ENCODE assay signal across 40 cellular contexts in genomic region chr2:149984311-149984710, GRCh38.
"Had no signal": no experiment of that assay in that cellular context is flagged by ENCODE, and none has a peak within 500 bp of the region (broad histone marks: within the 10 kb centered on the region; RNA-seq: fewer than 3 reads in every experiment).

No MANE protein-coding gene starts in this region.

- H3K36me3 ChIP-seq: adrenal gland, ascending aorta, brain microvascular endothelial cell, breast epithelium, cardiac muscle cell had no signal

- ATAC-seq: activated naive CD4-positive, alpha-beta T cell treated with anti-CD3 and anti-CD28 coated beads, Interleukin-2, amount 50 U/mL, for 72 hours; activated naive CD8-positive, alpha-beta T cell treated with anti-CD3 and anti-CD28 coated beads, Interleukin-2, amount 50 U/mL, for 24 hours; activated T-cell treated with anti-CD3 and anti-CD28 coated beads, Interleukin-2, amount 50 U/mL, for 4 hours; activated T-cell treated with anti-CD3 and anti-CD28 coated beads, Interleukin-2, amount 50 U/mL, for 72 hours; activated T-helper 17 cell treated with anti-CD3 and anti-CD28 coated beads, Interleukin-2, amount 50 U/mL, for 72 hours; body of pancreas had no signal

- H3K4me3 ChIP-seq: adrenal gland, ascending aorta, body of pancreas, breast epithelium, cardiac muscle cell had no signal

- FAIRE-seq: astrocyte had no signal

- H3K27ac ChIP-seq: adrenal gland, ascending aorta, body of pancreas, brain microvascular endothelial cell, breast epithelium, cardiac muscle cell had no signal

- H3K27ac Mint-ChIP-seq: activated naive CD4-positive, alpha-beta T cell treated with anti-CD3 and anti-CD28 coated beads for 36 hours; activated naive CD4-positive, alpha-beta T cell treated with anti-CD3 and anti-CD28 coated beads, Interleukin-2, amount 10 ng/mL, durations not matched to agents 7 days and 5 days; activated naive CD4-positive, alpha-beta T cell treated with anti-CD3 and anti-CD28 coated beads, Interleukin-2, amount 50 U/mL, for 24 hours; activated naive CD4-positive, alpha-beta T cell treated with anti-CD3 and anti-CD28 coated beads, Interleukin-2, amount 50 U/mL, for 72 hours; activated naive CD8-positive, alpha-beta T cell; activated naive CD8-positive, alpha-beta T cell treated with anti-CD3 and anti-CD28 coated beads for 36 hours; activated naive CD8-positive, alpha-beta T cell treated with anti-CD3 and anti-CD28 coated beads, Interleukin-2, amount 10 ng/mL, durations not matched to agents 7 days and 5 days; activated naive CD8-positive, alpha-beta T cell treated with anti-CD3 and anti-CD28 coated beads, Interleukin-2, amount 50 U/mL, for 24 hours; activated T-cell treated with anti-CD3 and anti-CD28 coated beads, Interleukin-2, amount 50 U/mL, for 24 hours; activated T-cell treated with anti-CD3 and anti-CD28 coated beads, Interleukin-2, amount 50 U/mL, for 72 hours; activated T-helper 1 cell treated with anti-CD3 and anti-CD28 coated beads, Interleukin-12 subunit alpha, Interleukin-12 subunit beta, Interleukin-2, Interleukin-4 antibody, amounts not matched to agents 30 ng/mL and 10 ng/mL and 1 ng/mL, durations not matched to agents 14 hours and 24 hours and 36 hours; activated T-helper 17 cell treated with anti-CD3 and anti-CD28 coated beads, Interleukin-2, amount 50 U/mL, for 72 hours; activated T-helper 2 cell treated with anti-CD3 and anti-CD28 coated beads, Interferon-gamma antibody, Interleukin-2, Interleukin-4, amounts not matched to agents 10 μg/mL and 5 μg/mL and 100 μg/mL, durations not matched to agents 14 hours and 24 hours and 36 hours; brain had no signal

- DNase-seq: activated effector memory CD4-positive, alpha-beta T cell treated with anti-CD3 and anti-CD28 coated beads, Interleukin-2, amount 50 U/mL, for 16 hours; activated effector memory CD4-positive, alpha-beta T cell treated with Interleukin-2 at 50 U/mL for 16 hours; activated gamma-delta T cell; activated gamma-delta T cell treated with Interleukin-2 at 50 U/mL for 16 hours; activated naive CD4-positive, alpha-beta T cell; activated naive CD4-positive, alpha-beta T cell treated with anti-CD3 and anti-CD28 coated beads for 36 hours; activated naive CD4-positive, alpha-beta T cell treated with anti-CD3 and anti-CD28 coated beads, Interleukin-2, amount 10 ng/mL, durations not matched to agents 7 days and 5 days; activated naive CD4-positive, alpha-beta T cell treated with anti-CD3 and anti-CD28 coated beads, Interleukin-2, amount 50 U/mL, for 16 hours; activated naive CD4-positive, alpha-beta T cell treated with Interleukin-2 at 50 U/mL for 16 hours; activated naive CD8-positive, alpha-beta T cell treated with anti-CD3 and anti-CD28 coated beads for 36 hours; activated naive CD8-positive, alpha-beta T cell treated with anti-CD3 and anti-CD28 coated beads, Interleukin-2, amount 10 ng/mL, durations not matched to agents 7 days and 5 days; activated naive CD8-positive, alpha-beta T cell treated with anti-CD3 and anti-CD28 coated beads, Interleukin-2, amount 50 U/mL, for 24 hours; activated T-cell treated with anti-CD3 and anti-CD28 coated beads for 4 hours; activated T-cell treated with anti-CD3 and anti-CD28 coated beads, Interleukin-2, amount 50 U/mL, for 1 hour; activated T-cell treated with anti-CD3 and anti-CD28 coated beads, Interleukin-2, amount 50 U/mL, for 24 hours; activated T-cell treated with anti-CD3 and anti-CD28 coated beads, Interleukin-2, amount 50 U/mL, for 4 hours; activated T-cell treated with anti-CD3 and anti-CD28 coated beads, Interleukin-2, amount 50 U/mL, for 48 hours; activated T-cell treated with anti-CD3 and anti-CD28 coated beads, Interleukin-2, amount 50 U/mL, for 72 hours; adrenal gland; amniotic stem cell; amygdala; anterior cingulate cortex; aorta; body of pancreas; brain microvascular endothelial cell; caudate nucleus; central memory CD4-positive, alpha-beta T cell; cerebellar nuclear complex had no signal

- H3K27me3 ChIP-seq: adrenal gland, ascending aorta, body of pancreas, brain microvascular endothelial cell, breast epithelium, cardiac muscle cell had no signal

- H3K9me3 Mint-ChIP-seq: activated naive CD4-positive, alpha-beta T cell treated with anti-CD3 and anti-CD28 coated beads for 36 hours; activated naive CD4-positive, alpha-beta T cell treated with anti-CD3 and anti-CD28 coated beads, Interleukin-2, amount 50 U/mL, for 24 hours; activated T-cell treated with anti-CD3 and anti-CD28 coated beads, Interleukin-2, amount 50 U/mL, for 4 hours; activated T-helper 1 cell treated with anti-CD3 and anti-CD28 coated beads, Interleukin-12 subunit alpha, Interleukin-12 subunit beta, Interleukin-2, Interleukin-4 antibody, amounts not matched to agents 30 ng/mL and 10 ng/mL and 1 ng/mL, durations not matched to agents 14 hours and 24 hours and 36 hours; activated T-helper 2 cell treated with anti-CD3 and anti-CD28 coated beads, Interferon-gamma antibody, Interleukin-2, Interleukin-4, amounts not matched to agents 10 μg/mL and 5 μg/mL and 100 μg/mL, durations not matched to agents 14 hours and 24 hours and 36 hours had no signal

- H3K4me1 Mint-ChIP-seq: activated naive CD4-positive, alpha-beta T cell treated with anti-CD3 and anti-CD28 coated beads, Interleukin-2, amount 10 ng/mL, durations not matched to agents 7 days and 5 days; activated naive CD4-positive, alpha-beta T cell treated with anti-CD3 and anti-CD28 coated beads, Interleukin-2, amount 50 U/mL, for 24 hours; activated naive CD8-positive, alpha-beta T cell treated with anti-CD3 and anti-CD28 coated beads for 36 hours; activated naive CD8-positive, alpha-beta T cell treated with anti-CD3 and anti-CD28 coated beads, Interleukin-2, amount 10 ng/mL, durations not matched to agents 7 days and 5 days; activated naive CD8-positive, alpha-beta T cell treated with anti-CD3 and anti-CD28 coated beads, Interleukin-2, amount 50 U/mL, for 24 hours; activated T-helper 17 cell treated with anti-CD3 and anti-CD28 coated beads, Interleukin-2, amount 50 U/mL, for 72 hours; central memory CD8-positive, alpha-beta T cell had no signal

- H3K4me3 Mint-ChIP-seq: activated naive CD4-positive, alpha-beta T cell treated with anti-CD3 and anti-CD28 coated beads for 36 hours; activated naive CD4-positive, alpha-beta T cell treated with anti-CD3 and anti-CD28 coated beads, Interleukin-2, amount 10 ng/mL, durations not matched to agents 7 days and 5 days; activated naive CD4-positive, alpha-beta T cell treated with anti-CD3 and anti-CD28 coated beads, Interleukin-2, amount 50 U/mL, for 24 hours; activated naive CD8-positive, alpha-beta T cell; activated naive CD8-positive, alpha-beta T cell treated with anti-CD3 and anti-CD28 coated beads for 36 hours; activated naive CD8-positive, alpha-beta T cell treated with anti-CD3 and anti-CD28 coated beads, Interleukin-2, amount 10 ng/mL, durations not matched to agents 7 days and 5 days; activated naive CD8-positive, alpha-beta T cell treated with anti-CD3 and anti-CD28 coated beads, Interleukin-2, amount 50 U/mL, for 24 hours; activated T-cell treated with anti-CD3 and anti-CD28 coated beads, Interleukin-2, amount 50 U/mL, for 24 hours; activated T-cell treated with anti-CD3 and anti-CD28 coated beads, Interleukin-2, amount 50 U/mL, for 4 hours; activated T-cell treated with anti-CD3 and anti-CD28 coated beads, Interleukin-2, amount 50 U/mL, for 72 hours; activated T-helper 1 cell treated with anti-CD3 and anti-CD28 coated beads, Interleukin-12 subunit alpha, Interleukin-12 subunit beta, Interleukin-2, Interleukin-4 antibody, amounts not matched to agents 30 ng/mL and 10 ng/mL and 1 ng/mL, durations not matched to agents 14 hours and 24 hours and 36 hours; activated T-helper 17 cell treated with anti-CD3 and anti-CD28 coated beads, Interleukin-2, amount 50 U/mL, for 72 hours; brain; central memory CD8-positive, alpha-beta T cell had no signal

- H3K4me1 ChIP-seq: adrenal gland, ascending aorta had no signal

- H3K36me3 Mint-ChIP-seq: activated naive CD4-positive, alpha-beta T cell treated with anti-CD3 and anti-CD28 coated beads, Interleukin-2, amount 10 ng/mL, durations not matched to agents 7 days and 5 days; activated naive CD4-positive, alpha-beta T cell treated with anti-CD3 and anti-CD28 coated beads, Interleukin-2, amount 50 U/mL, for 24 hours; activated naive CD4-positive, alpha-beta T cell treated with anti-CD3 and anti-CD28 coated beads, Interleukin-2, amount 50 U/mL, for 72 hours; activated naive CD8-positive, alpha-beta T cell; activated naive CD8-positive, alpha-beta T cell treated with anti-CD3 and anti-CD28 coated beads for 36 hours; activated naive CD8-positive, alpha-beta T cell treated with anti-CD3 and anti-CD28 coated beads, Interleukin-2, amount 10 ng/mL, durations not matched to agents 7 days and 5 days had no signal

- H3K27me3 Mint-ChIP-seq: activated naive CD4-positive, alpha-beta T cell treated with anti-CD3 and anti-CD28 coated beads, Interleukin-2, amount 10 ng/mL, durations not matched to agents 7 days and 5 days; activated naive CD4-positive, alpha-beta T cell treated with anti-CD3 and anti-CD28 coated beads, Interleukin-2, amount 50 U/mL, for 24 hours; activated naive CD8-positive, alpha-beta T cell; activated naive CD8-positive, alpha-beta T cell treated with anti-CD3 and anti-CD28 coated beads for 36 hours; activated naive CD8-positive, alpha-beta T cell treated with anti-CD3 and anti-CD28 coated beads, Interleukin-2, amount 10 ng/mL, durations not matched to agents 7 days and 5 days; activated naive CD8-positive, alpha-beta T cell treated with anti-CD3 and anti-CD28 coated beads, Interleukin-2, amount 50 U/mL, for 24 hours; activated T-cell treated with anti-CD3 and anti-CD28 coated beads, Interleukin-2, amount 50 U/mL, for 24 hours; activated T-helper 17 cell treated with anti-CD3 and anti-CD28 coated beads, Interleukin-2, amount 50 U/mL, for 72 hours; brain; central memory CD8-positive, alpha-beta T cell had no signal
